In genomic region chr12:98725481-98726247, GRCh38 we compare ENCODE assay signal across 8 cellular contexts.
A peak's percentile ranks its signal among the peaks of the same experiment; 100 is the strongest.
DNase-seq lines count a peak whose midpoint lies in the region; ATAC-seq, FAIRE-seq and TF ChIP-seq lines count a peak whose summit lies in the region.

No MANE protein-coding gene starts in this region.

- no peaks in the 10 kb centered on the region for H3K27me3 ChIP-seq in pancreas

- H3K4me3 ChIP-seq in fibroblast of mammary gland (ENCODE audit: control insufficient read depth, low read depth, low read length) = no peak overlapping the region
- no peak overlapping the region for H3K4me3 ChIP-seq in pancreas

- 61 to 67% methylated on average over 5 of the region's 5 CpGs for WGBS in pancreas, 2 donors

- no peaks in the 10 kb centered on the region for H3K4me1 Mint-ChIP-seq in WTC11

- CTCF ChIA-PET in WTC11 (lab: Charles Lee) = interaction anchor here (0.9 to 1.3 kb wide), 3 partner anchors 17 to 273 kb away, joined by 3 to 7 read pairs (median 3); no protein-coding TSS in a partner anchor

- no peak overlapping the region for H3K4me3 Mint-ChIP-seq in WTC11

- DNase-seq in AML-193 (lab: John Stamatoyannopoulos, UW) (peak; percentile 43 to 48), NCI-H1092 (lab: John Stamatoyannopoulos, UW) (peak; percentile 35), WTC11 (ENCODE audit: low spot score) (peak; percentile 62), fibroblast of mammary gland (ENCODE audit: low read depth) (peak; percentile 67), pancreas (peak in 3 of 6 donors; percentile 11 to 59 (median 36))
- no peak for DNase-seq in NK-92 treated with Interleukin-12 subunit alpha and Interleukin-12 subunit beta, amount 100 ng/mL, for 24 hours (lab: John Stamatoyannopoulos, UW)

- peak; percentile 53 for TF ChIP-seq CTCF in GM12872 (IDR thresholded peaks at IDR 0.05; ENCODE audit: insufficient read depth, low read depth, low read length)
- TF ChIP-seq CTCF in WTC11 (IDR thresholded peaks at IDR 0.05) = peak; percentile 25; the same call in 1 of the 2 replicates
- TF ChIP-seq CTCF in fibroblast of mammary gland (conservative IDR thresholded peaks at IDR 0.05; ENCODE audit: control insufficient read depth, insufficient read depth, low read depth, low read length) = peak; percentile 65
- peak in 1 of 4 donors; percentile 30 for TF ChIP-seq CTCF in pancreas (IDR thresholded peaks at IDR 0.05)

- H3K36me3 ChIP-seq in pancreas = peaks cover 0 to 6% (median 0%) of the 10 kb centered on the region in 3 donors

- H3K4me1 ChIP-seq in pancreas = no peaks in the 10 kb centered on the region

- H3K36me3 Mint-ChIP-seq in WTC11 = peaks cover 5% of the 10 kb centered on the region

- FAIRE-seq in pancreas (lab: Jason Lieb, UNC) = no peak

- no peak overlapping the region for H3K27ac ChIP-seq in pancreas

- ATAC-seq in HG02759 (IDR thresholded peaks at IDR 0.05; ENCODE audit: unreplicated experiment) (peak; percentile 89), WTC11 (peak; percentile 98), pancreas (peak; percentile 82 to 94 (median 88))

- intact Hi-C loops in pancreas (cut with DNase I) = no loop called here

- H3K27me3 Mint-ChIP-seq in WTC11 (ENCODE audit: low read depth) = no peaks in the 10 kb centered on the region

- H3K27ac Mint-ChIP-seq in WTC11 = no peak overlapping the region

- H3K9me3 ChIP-seq in pancreas = no peaks in the 10 kb centered on the region

- POLR2A ChIA-PET in WTC11 (lab: Charles Lee) = interaction anchor here (1.1 kb wide), 1 partner anchor 133 kb away, joined by 3 read pairs; no protein-coding TSS in a partner anchor

- no peaks in the 10 kb centered on the region for H3K9me3 Mint-ChIP-seq in WTC11

TF ChIP-seq in WTC11, 78 proteins besides CTCF, POLR2A, EP300 and RAD21:
- no peak for TF ChIP-seq CBFB (CRISPR knock-in tag; IDR thresholded peaks at IDR 0.05; ENCODE audit: low read depth)
- TF ChIP-seq ZNF423 (CRISPR knock-in tag; IDR thresholded peaks at IDR 0.05) = no peak
